Comparison of ENCODE assay signal across 8 cellular contexts in genomic region chr6:154732824-154733609, GRCh38. TPM values are rescaled to one million over a fixed set of nuclear protein-coding genes. Genes with fewer than 3 reads are reported as not detected.
DNase-seq lines count a peak whose midpoint lies in the region; ATAC-seq and TF ChIP-seq lines count a peak whose summit lies in the region.

A gene with protein sequence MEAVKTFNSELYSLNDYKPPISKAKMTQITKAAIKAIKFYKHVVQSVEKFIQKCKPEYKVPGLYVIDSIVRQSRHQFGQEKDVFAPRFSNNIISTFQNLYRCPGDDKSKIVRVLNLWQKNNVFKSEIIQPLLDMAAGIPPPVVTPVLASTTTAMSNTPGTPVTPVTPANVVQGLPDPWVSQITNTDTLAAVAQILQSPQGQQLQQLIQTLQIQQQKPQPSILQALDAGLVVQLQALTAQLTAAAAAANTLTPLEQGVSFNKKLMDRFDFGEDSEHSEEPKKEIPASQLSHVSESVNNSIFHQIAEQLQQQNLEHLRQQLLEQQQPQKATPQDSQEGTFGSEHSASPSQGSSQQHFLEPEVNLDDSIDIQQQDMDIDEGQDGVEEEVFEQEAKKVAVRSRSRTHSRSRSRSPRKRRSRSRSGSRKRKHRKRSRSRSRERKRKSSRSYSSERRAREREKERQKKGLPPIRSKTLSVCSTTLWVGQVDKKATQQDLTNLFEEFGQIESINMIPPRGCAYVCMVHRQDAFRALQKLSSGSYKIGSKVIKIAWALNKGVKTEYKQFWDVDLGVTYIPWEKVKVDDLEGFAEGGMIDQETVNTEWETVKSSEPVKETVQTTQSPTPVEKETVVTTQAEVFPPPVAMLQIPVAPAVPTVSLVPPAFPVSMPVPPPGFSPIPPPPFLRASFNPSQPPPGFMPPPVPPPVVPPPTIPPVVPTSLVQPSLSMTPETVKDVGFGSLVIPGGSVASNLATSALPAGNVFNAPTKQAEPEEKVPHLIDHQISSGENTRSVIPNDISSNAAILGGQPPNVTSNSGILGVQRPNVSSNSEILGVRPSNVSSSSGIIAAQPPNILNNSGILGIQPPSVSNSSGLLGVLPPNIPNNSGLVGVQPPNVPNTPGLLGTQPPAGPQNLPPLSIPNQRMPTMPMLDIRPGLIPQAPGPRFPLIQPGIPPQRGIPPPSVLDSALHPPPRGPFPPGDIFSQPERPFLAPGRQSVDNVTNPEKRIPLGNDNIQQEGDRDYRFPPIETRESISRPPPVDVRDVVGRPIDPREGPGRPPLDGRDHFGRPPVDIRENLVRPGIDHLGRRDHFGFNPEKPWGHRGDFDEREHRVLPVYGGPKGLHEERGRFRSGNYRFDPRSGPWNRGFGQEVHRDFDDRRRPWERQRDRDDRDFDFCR (N-terminal part only) (plus strand): TSS chr6:154733416. CDS start chr6:154733901, 485 bp downstream.

- no peaks in the 10 kb centered on the region for H3K9me3 ChIP-seq in BE2C

- peak within 1 kb of the TSS; percentile 99 to 100 for H3K27ac ChIP-seq in coronary artery

- peak; percentile 84 for DNase-seq in BE2C
- peak; percentile 64 for DNase-seq in NCI-H446 treated with DMSO at 0.1 percent for 48 hours (lab: John Stamatoyannopoulos, UW)
- peak; percentile 97 for DNase-seq in activated CD4-positive, alpha-beta T cell treated with anti-CD3 and anti-CD28 coated beads, Interleukin-2, amount 10 ng/mL, durations not matched to agents 24 days and 14 days
- peak; percentile 83 for DNase-seq in coronary artery (ENCODE audit: low spot score)
- peak; percentile 89 for DNase-seq in left lobe of liver (ENCODE audit: low spot score)
- DNase-seq in stimulated activated CD4-positive, alpha-beta T cell treated with anti-CD3 and anti-CD28 coated beads, Interleukin-2, amount 100 ng/mL, for 4 hours (ENCODE audit: low read depth) = peak; percentile 74

- peak within 1 kb of the TSS; percentile 72 for H3K4me3 ChIP-seq in BE2C (ENCODE audit: low read depth, low read length)
- H3K4me3 ChIP-seq in coronary artery = peak within 1 kb of the TSS; percentile 97

- H3K27ac Mint-ChIP-seq in activated CD4-positive, alpha-beta T cell treated with anti-CD3 and anti-CD28 coated beads, Interleukin-2, amount 10 ng/mL, durations not matched to agents 24 days and 14 days = peak within 1 kb of the TSS; percentile 99

- intact Hi-C loops in activated CD4-positive, alpha-beta T cell treated with anti-CD3 and anti-CD28 coated beads, Interleukin-2, amount 10 ng/mL, durations not matched to agents 24 days and 14 days (cut with micrococcal nuclease) = loop anchor here (1.0 to 10.0 kb wide), 7 partner anchors 58 to 1954 kb away; partner anchors contain the start of gene TFB1M

- TF ChIP-seq CTCF in BE2C (IDR thresholded peaks at IDR 0.05; ENCODE audit: low read depth, low read length) (peak; percentile 58), coronary artery (IDR thresholded peaks at IDR 0.05) (peak; percentile 87)

- peak; percentile 83 for ATAC-seq in HG03175 (IDR thresholded peaks at IDR 0.05; ENCODE audit: unreplicated experiment)
- ATAC-seq in left lobe of liver = peak; percentile 86

- H3K27me3 Mint-ChIP-seq in activated CD4-positive, alpha-beta T cell treated with anti-CD3 and anti-CD28 coated beads, Interleukin-2, amount 10 ng/mL, durations not matched to agents 24 days and 14 days = no peaks in the 10 kb centered on the region

- peak within 1 kb of the TSS; percentile 89 for H3K4me3 Mint-ChIP-seq in activated CD4-positive, alpha-beta T cell treated with anti-CD3 and anti-CD28 coated beads, Interleukin-2, amount 10 ng/mL, durations not matched to agents 24 days and 14 days

- H3K9me3 Mint-ChIP-seq in activated CD4-positive, alpha-beta T cell treated with anti-CD3 and anti-CD28 coated beads, Interleukin-2, amount 10 ng/mL, durations not matched to agents 24 days and 14 days = no peaks in the 10 kb centered on the region

- TF ChIP-seq POLR2A in GM18951 (IDR thresholded peaks at IDR 0.05; ENCODE audit: extremely low read depth, insufficient read depth, insufficient read length) = peak; percentile 81

- H3K36me3 ChIP-seq in BE2C = no peaks in the 10 kb centered on the region; the same call in none of the 2 replicates

- H3K4me1 ChIP-seq in BE2C = peaks cover 3% of the 10 kb centered on the region; the same call in 1 of the 2 replicates

- no peaks in the 10 kb centered on the region for H3K27me3 ChIP-seq in BE2C

- peaks cover 33% of the 10 kb centered on the region for H3K4me1 Mint-ChIP-seq in activated CD4-positive, alpha-beta T cell treated with anti-CD3 and anti-CD28 coated beads, Interleukin-2, amount 10 ng/mL, durations not matched to agents 24 days and 14 days

- peaks cover 8% of the 10 kb centered on the region for H3K36me3 Mint-ChIP-seq in activated CD4-positive, alpha-beta T cell treated with anti-CD3 and anti-CD28 coated beads, Interleukin-2, amount 10 ng/mL, durations not matched to agents 24 days and 14 days (ENCODE audit: low read depth)

- in situ Hi-C loops in GM18951 (cut with MboI; ENCODE audit: low sequenced_read_pairs, unreplicated experiment) = no loop called here

RNA-seq across cellular contexts. Expression of the gene that starts here (rescaled TPM):
- 26.6 TPM for polyA plus RNA-seq in BE2C (2012; ENCODE audit: insufficient read depth, insufficient read length, low read depth)
- 36.6 and 37.5 TPM in 2 replicates for total RNA-seq in activated CD4-positive, alpha-beta T cell treated with anti-CD3 and anti-CD28 coated beads, Interleukin-2, amount 10 ng/mL, durations not matched to agents 24 days and 14 days
- total RNA-seq in left lobe of liver = 12.2 TPM

Comparison
In these comparisons a context has a peak if more than half of its experiments do, and no peak if none do; other contexts are left out.
1. Peak in every context shown above with its lines: DNase-seq, ATAC-seq, H3K4me3 ChIP-seq and H3K27ac ChIP-seq.